In genomic region chr7:99141756-99142726, GRCh38 we compare ENCODE assay signal across 8 cellular contexts. TPM values are rescaled to one million over a fixed set of nuclear protein-coding genes. Genes with fewer than 3 reads are reported as not detected.
A peak's percentile ranks its signal among the peaks of the same experiment; 100 is the strongest.
DNase-seq lines count a peak whose midpoint lies in the region; ATAC-seq and TF ChIP-seq lines count a peak whose summit lies in the region.

No MANE protein-coding gene starts in this region.

- H3K4me1 ChIP-seq in SJSA1 (replicated peaks) (peaks cover 22% of the 10 kb centered on the region), ovary (ENCODE audit: insufficient read depth) (peaks cover 7% of the 10 kb centered on the region), thoracic aorta (ENCODE audit: control insufficient read depth in 1 of 2, low read depth in 2 of 2) (peaks cover 18 to 48% of the 10 kb centered on the region in 2 donors)

- TF ChIP-seq CTCF in GM20000 (IDR thresholded peaks at IDR 0.05; ENCODE audit: extremely low read depth, missing control alignments) (no peak), glutamatergic neuron (IDR thresholded peaks at IDR 0.05; ENCODE audit: partially characterized antibody, unreplicated experiment) (no peak), ovary (IDR thresholded peaks at IDR 0.05) (no peak), thoracic aorta (IDR thresholded peaks at IDR 0.05) (no peak)

- DNase-seq in GM20000 (ENCODE audit: low spot score) (peak; percentile 24), SJSA1 (ENCODE audit: low read depth in 1 of 2, low spot score in 2 of 2) (peak; percentile 75 to 78), glutamatergic neuron (peak; percentile 45), ovary (peak; percentile 78 to 87 (median 84)), thoracic aorta (ENCODE audit: low spot score) (peak; percentile 26), NCI-H1694 (lab: John Stamatoyannopoulos, UW) (no peak)

- H3K9me3 ChIP-seq in SJSA1 (replicated peaks) (no peaks in the 10 kb centered on the region), ovary (no peaks in the 10 kb centered on the region), thoracic aorta (no peaks in the 10 kb centered on the region)

- 2 to 5% (median 4%) methylated on average over 30 of the region's 30 CpGs for WGBS in ovary, 3 donors

- H3K27ac ChIP-seq in SJSA1 (peak overlapping the region; percentile 72), ovary (peak overlapping the region; percentile 74 to 98), thoracic aorta (peak overlapping the region; percentile 93 to 99)

- peak; percentile 52 for TF ChIP-seq POLR2A in ovary (IDR thresholded peaks at IDR 0.05)

- ATAC-seq in thoracic aorta (ENCODE audit: insufficient number of reproducible peaks, low FRiP score, low read depth) (peak; percentile 29), GM18868 (IDR thresholded peaks at IDR 0.05; ENCODE audit: unreplicated experiment) (no peak)

- H3K4me3 ChIP-seq in SJSA1 (peak overlapping the region; percentile 99), ovary (peak overlapping the region; percentile 99), thoracic aorta (peak overlapping the region; percentile 97)

- peaks cover 5% of the 10 kb centered on the region for H3K36me3 Mint-ChIP-seq in activated naive CD8-positive, alpha-beta T cell
- H3K36me3 Mint-ChIP-seq in glutamatergic neuron (ENCODE audit: unreplicated experiment) = no peaks in the 10 kb centered on the region

- no peaks in the 10 kb centered on the region for H3K27me3 Mint-ChIP-seq in activated naive CD8-positive, alpha-beta T cell
- peaks cover 5% of the 10 kb centered on the region for H3K27me3 Mint-ChIP-seq in glutamatergic neuron (ENCODE audit: unreplicated experiment)

- intact Hi-C loops in ovary (cut with DNase I) = loop anchor here (5.0 to 10.0 kb wide), 4 partner anchors 45 to 253 kb away; no protein-coding TSS in a partner anchor

- H3K4me3 Mint-ChIP-seq in activated naive CD8-positive, alpha-beta T cell = peak overlapping the region; percentile 93
- peak overlapping the region; percentile 86 for H3K4me3 Mint-ChIP-seq in glutamatergic neuron (ENCODE audit: unreplicated experiment)

- H3K27ac Mint-ChIP-seq in activated naive CD8-positive, alpha-beta T cell = peak overlapping the region; percentile 90
- H3K27ac Mint-ChIP-seq in glutamatergic neuron (ENCODE audit: unreplicated experiment) = peak overlapping the region; percentile 78

- H3K4me1 Mint-ChIP-seq in activated naive CD8-positive, alpha-beta T cell (ENCODE audit: low read depth) = peaks cover 46% of the 10 kb centered on the region
- H3K4me1 Mint-ChIP-seq in glutamatergic neuron (ENCODE audit: low read depth, unreplicated experiment) = peaks cover 20% of the 10 kb centered on the region

- H3K36me3 ChIP-seq in SJSA1 (peaks cover 7% of the 10 kb centered on the region), ovary (no peaks in the 10 kb centered on the region), thoracic aorta (no peaks in the 10 kb centered on the region)

- H3K9me3 Mint-ChIP-seq in activated naive CD8-positive, alpha-beta T cell (ENCODE audit: low read depth) = no peaks in the 10 kb centered on the region
- H3K9me3 Mint-ChIP-seq in glutamatergic neuron (ENCODE audit: unreplicated experiment) = peaks cover 9% of the 10 kb centered on the region

- H3K27me3 ChIP-seq in SJSA1 (replicated peaks) = no peaks in the 10 kb centered on the region
- H3K27me3 ChIP-seq in ovary = no peaks in the 10 kb centered on the region
- no peaks in the 10 kb centered on the region for H3K27me3 ChIP-seq in thoracic aorta (replicated peaks; ENCODE audit: insufficient read depth)

- no peak for TF ChIP-seq EP300 in ovary (IDR thresholded peaks at IDR 0.05)

RNA-seq across cellular contexts. Expression of gene SMURF1, which starts 1.9 kb away (rescaled TPM):
- total RNA-seq in SJSA1 (2014; rRNA removed; shearing (Covaris generic)) = 19.0 and 20.3 TPM in 2 replicates
- total RNA-seq in glutamatergic neuron (ENCODE audit: unreplicated experiment) (23.1 TPM), ovary (10 to 100 TPM; 21.9 to 40.3 (median 29.2) TPM), thoracic aorta (10 to 100 TPM; 33.8 to 40.9 TPM)
- 10 to 100 TPM; 15.1 to 22.9 TPM for polyA plus RNA-seq in ovary
